8 cellular contexts compared by ENCODE assay signal in genomic region chr5:74035521-74035937, GRCh38.
DNase-seq lines count a peak whose midpoint lies in the region; ATAC-seq, FAIRE-seq and TF ChIP-seq lines count a peak whose summit lies in the region.

No MANE protein-coding gene starts in this region.

- H4K20me1 ChIP-seq in K562 (replicated peaks; ENCODE audit: control insufficient read depth, insufficient read depth, low read length) = no peaks in the 10 kb centered on the region

- BruUV-seq in K562 (replicated peaks; lab: Mats Ljungman, UMichigan) = no TSS peak

- in situ Hi-C loops in K562 (cut with MboI) = loop anchor here (25.0 kb wide), 1 partner anchor 602 kb away; the partner anchor contains the start of gene ENC1

- H3K9ac ChIP-seq in K562 (ENCODE audit: insufficient read depth in 1 of 2, low read depth in 2 of 2, low read length in 2 of 2) = no peak overlapping the region

- H2AFZ ChIP-seq in K562 (ENCODE audit: low read depth, low read length) = no peak overlapping the region

- DNase-seq in DMS 273 treated with DMSO at 0.1 percent for 48 hours (lab: John Stamatoyannopoulos, UW) (peak; percentile 28), NCI-H2196 treated with DMSO at 0.1 percent for 48 hours (lab: John Stamatoyannopoulos, UW; ENCODE audit: unreplicated experiment) (peak; percentile 22), K562 (ENCODE audit: extremely low read depth in 1 of 4, low spot score in 3 of 4) (peak in 2 of 4 experiments; percentile 8 to 25), kidney tubule cell (ENCODE audit: low spot score) (peak; percentile 78), urothelium cell line (ENCODE audit: low spot score) (peak; percentile 59)
- no peak for DNase-seq in activated CD8-positive, alpha-beta memory T cell treated with anti-CD3 and anti-CD28 coated beads, Interleukin-2, amount 50 U/mL, for 4 hours
- DNase-seq in central memory CD4-positive, alpha-beta T cell = no peak

- no peak for TF ChIP-seq EP300 in K562 (IDR thresholded peaks at IDR 0.05; ENCODE audit: low read length)

- H3K27ac ChIP-seq in K562 (ENCODE audit: extremely low read depth, low read depth, low read length) = no peak overlapping the region

- FAIRE-seq in K562 (lab: Jason Lieb, UNC) (peak; percentile 76), urothelium cell line (lab: Jason Lieb, UNC) (no peak)

- peak; percentile 70 to 75 for TF ChIP-seq RAD21 in K562 (CRISPR knock-in tag; conservative IDR thresholded peaks at IDR 0.05 in 1 of 2, IDR thresholded peaks at IDR 0.05 in 1 of 2)

- no peaks in the 10 kb centered on the region for H3K9me3 ChIP-seq in K562 (replicated peaks; ENCODE audit: control insufficient read depth, insufficient read depth, low read depth, low read length)

- H3K27me3 ChIP-seq in K562 (ENCODE audit: control insufficient read depth in 2 of 2, insufficient read depth in 2 of 2, low read length in 2 of 2) = no peaks in the 10 kb centered on the region

- no peak overlapping the region for H3K4me3 ChIP-seq in K562

- ATAC-seq in GM21786 (IDR thresholded peaks at IDR 0.05; ENCODE audit: unreplicated experiment) = peak; percentile 56
- peak; percentile 55 for ATAC-seq in K562

- H3K4me2 ChIP-seq in K562 (ENCODE audit: insufficient read depth, low read length) = no peak overlapping the region; the same call in 1 of the 2 replicates

- no peaks in the 10 kb centered on the region for H3K4me1 ChIP-seq in K562 (replicated peaks in 1 of 2; ENCODE audit: control insufficient read depth in 2 of 2, insufficient read depth in 2 of 2, low read length in 2 of 2)

- peak; percentile 10 to 49 (median 23); a peak in 2 of 6 replicates for TF ChIP-seq CTCF in K562 (IDR thresholded peaks at IDR 0.05 in 2 of 3, conservative IDR thresholded peaks at IDR 0.05 in 1 of 3; ENCODE audit: insufficient read depth in 2 of 3, low read depth in 1 of 3, low read length in 3 of 3)

- no peak for TF ChIP-seq POLR2A in K562 (conservative IDR thresholded peaks at IDR 0.05)

- POLR2A ChIA-PET in K562 (lab: Yijun Ruan, JAX) = no interaction called here

- H3K36me3 ChIP-seq in K562 (ENCODE audit: control insufficient read depth, insufficient read depth, low read length) = no peaks in the 10 kb centered on the region

- H3K9me1 ChIP-seq in K562 (ENCODE audit: control insufficient read depth, insufficient read depth, low read length) = no peaks in the 10 kb centered on the region

- 0% methylated on average over 6 of the region's 6 CpGs for WGBS in K562 (ENCODE audit: insufficient coverage, low coverage, missing lambda C conversion rate)

- H3K79me2 ChIP-seq in K562 (ENCODE audit: control insufficient read depth, insufficient read depth, low read length) = no peaks in the 10 kb centered on the region

- intact Hi-C loops in K562 (cut with micrococcal nuclease) = loop anchor here (5.0 kb wide), 1 partner anchor 612 kb away; no protein-coding TSS in a partner anchor

- CTCF ChIA-PET in K562 (lab: Yijun Ruan, JAX; ENCODE audit: low intra/inter-chr PET ratio) = no interaction called here

TF ChIP-seq in K562, 482 proteins besides CTCF, POLR2A, EP300 and RAD21:
- TF ChIP-seq, protein P1, sequence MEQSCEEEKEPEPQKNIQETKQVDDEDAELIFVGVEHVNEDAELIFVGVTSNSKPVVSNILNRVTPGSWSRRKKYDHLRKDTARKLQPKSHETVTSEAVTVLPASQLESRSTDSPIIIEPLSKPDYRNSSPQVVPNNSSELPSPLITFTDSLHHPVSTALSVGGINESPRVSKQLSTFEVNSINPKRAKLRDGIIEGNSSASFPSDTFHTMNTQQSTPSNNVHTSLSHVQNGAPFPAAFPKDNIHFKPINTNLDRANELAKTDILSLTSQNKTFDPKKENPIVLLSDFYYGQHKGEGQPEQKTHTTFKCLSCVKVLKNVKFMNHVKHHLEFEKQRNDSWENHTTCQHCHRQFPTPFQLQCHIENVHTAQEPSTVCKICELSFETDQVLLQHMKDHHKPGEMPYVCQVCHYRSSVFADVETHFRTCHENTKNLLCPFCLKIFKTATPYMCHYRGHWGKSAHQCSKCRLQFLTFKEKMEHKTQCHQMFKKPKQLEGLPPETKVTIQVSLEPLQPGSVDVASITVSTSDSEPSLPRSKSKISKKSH (CRISPR knock-in tag; IDR thresholded peaks at IDR 0.05) = no peak
- TF ChIP-seq ZKSCAN3 (CRISPR knock-in tag; IDR thresholded peaks at IDR 0.05) (no peak), ZNF696 (CRISPR knock-in tag; conservative IDR thresholded peaks at IDR 0.05) (no peak), NR2C2 (CRISPR knock-in tag; IDR thresholded peaks at IDR 0.05) (no peak), NR2C2 (tag; IDR thresholded peaks at IDR 0.05) (peak; percentile 43; the same call in 1 of the 2 replicates), NCOA2 (IDR thresholded peaks at IDR 0.05; ENCODE audit: partially characterized antibody in 2 of 2) (no peak), SMC3 (conservative IDR thresholded peaks at IDR 0.05; ENCODE audit: insufficient read depth, low read depth, low read length) (0 out of 2 replicates have a peak, but pooled peaks have one; percentile 31), KLF1 (tag; IDR thresholded peaks at IDR 0.05) (no peak), CEBPG (CRISPR knock-in tag; IDR thresholded peaks at IDR 0.05) (no peak), CEBPG (tag; conservative IDR thresholded peaks at IDR 0.05 in 1 of 2, IDR thresholded peaks at IDR 0.05 in 1 of 2) (no peak), PTRF (tag; IDR thresholded peaks at IDR 0.05) (no peak), ADNP (tag; IDR thresholded peaks at IDR 0.05) (no peak), ZBTB1 (CRISPR knock-in tag; IDR thresholded peaks at IDR 0.05; ENCODE audit: borderline replicate concordance, low read depth) (no peak), GTF2E2 (tag; IDR thresholded peaks at IDR 0.05) (no peak), NFATC3 (IDR thresholded peaks at IDR 0.05) (no peak), ID3 (CRISPR knock-in tag; IDR thresholded peaks at IDR 0.05) (no peak), ID3 (tag; IDR thresholded peaks at IDR 0.05) (peak; percentile 59; the same call in 1 of the 2 replicates), RBM34 (IDR thresholded peaks at IDR 0.05; ENCODE audit: borderline replicate concordance, insufficient read depth, low read length) (no peak), STAT5A (IDR thresholded peaks at IDR 0.05; ENCODE audit: borderline replicate concordance, low read length) (no peak), TRIM28 (IDR thresholded peaks at IDR 0.05) (no peak), TFE3 (CRISPR knock-in tag; IDR thresholded peaks at IDR 0.05) (no peak), YY1 (IDR thresholded peaks at IDR 0.05; ENCODE audit: borderline replicate concordance in 1 of 3, control insufficient read depth in 1 of 3, extremely low read depth in 1 of 3, insufficient read depth in 3 of 3, insufficient read length in 1 of 3, insufficient replicate concordance in 2 of 3, low read depth in 1 of 3, low read length in 2 of 3) (no peak), TAF15 (IDR thresholded peaks at IDR 0.05; ENCODE audit: low read depth, low read length) (no peak), ZNF175 (CRISPR knock-in tag; IDR thresholded peaks at IDR 0.05; ENCODE audit: low read depth) (no peak)
- TF ChIP-seq, protein P2, sequence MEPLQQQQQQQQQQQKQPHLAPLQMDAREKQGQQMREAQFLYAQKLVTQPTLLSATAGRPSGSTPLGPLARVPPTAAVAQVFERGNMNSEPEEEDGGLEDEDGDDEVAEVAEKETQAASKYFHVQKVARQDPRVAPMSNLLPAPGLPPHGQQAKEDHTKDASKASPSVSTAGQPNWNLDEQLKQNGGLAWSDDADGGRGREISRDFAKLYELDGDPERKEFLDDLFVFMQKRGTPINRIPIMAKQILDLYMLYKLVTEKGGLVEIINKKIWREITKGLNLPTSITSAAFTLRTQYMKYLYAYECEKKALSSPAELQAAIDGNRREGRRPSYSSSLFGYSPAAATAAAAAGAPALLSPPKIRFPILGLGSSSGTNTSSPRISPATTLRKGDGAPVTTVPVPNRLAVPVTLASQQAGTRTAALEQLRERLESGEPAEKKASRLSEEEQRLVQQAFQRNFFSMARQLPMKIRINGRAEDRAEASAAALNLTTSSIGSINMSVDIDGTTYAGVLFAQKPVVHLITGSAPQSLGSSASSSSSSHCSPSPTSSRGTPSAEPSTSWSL (CRISPR knock-in tag; IDR thresholded peaks at IDR 0.05; ENCODE audit: borderline replicate concordance) = no peak
- TF ChIP-seq, protein P3, sequence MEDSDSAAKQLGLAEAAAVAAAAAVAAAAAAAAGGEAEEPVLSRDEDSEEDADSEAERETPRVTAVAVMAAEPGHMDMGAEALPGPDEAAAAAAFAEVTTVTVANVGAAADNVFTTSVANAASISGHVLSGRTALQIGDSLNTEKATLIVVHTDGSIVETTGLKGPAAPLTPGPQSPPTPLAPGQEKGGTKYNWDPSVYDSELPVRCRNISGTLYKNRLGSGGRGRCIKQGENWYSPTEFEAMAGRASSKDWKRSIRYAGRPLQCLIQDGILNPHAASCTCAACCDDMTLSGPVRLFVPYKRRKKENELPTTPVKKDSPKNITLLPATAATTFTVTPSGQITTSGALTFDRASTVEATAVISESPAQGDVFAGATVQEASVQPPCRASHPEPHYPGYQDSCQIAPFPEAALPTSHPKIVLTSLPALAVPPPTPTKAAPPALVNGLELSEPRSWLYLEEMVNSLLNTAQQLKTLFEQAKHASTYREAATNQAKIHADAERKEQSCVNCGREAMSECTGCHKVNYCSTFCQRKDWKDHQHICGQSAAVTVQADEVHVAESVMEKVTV (CRISPR knock-in tag; IDR thresholded peaks at IDR 0.05) = peak; percentile 40; the same call in 1 of the 2 replicates
TF ChIP-seq in K562: peak in this region for 4.

Comparison
In these comparisons a context has a peak if more than half of its experiments do, and no peak if none do; other contexts are left out.
1. DNase-seq: peak in DMS 273 treated with DMSO at 0.1 percent for 48 hours (single experiment), NCI-H2196 treated with DMSO at 0.1 percent for 48 hours (single experiment), kidney tubule cell (single experiment) and urothelium cell line (single experiment); none in activated CD8-positive, alpha-beta memory T cell treated with anti-CD3 and anti-CD28 coated beads, Interleukin-2, amount 50 U/mL, for 4 hours (single experiment) and central memory CD4-positive, alpha-beta T cell (single experiment).